Comparison of ENCODE assay signal across 1 cellular context in the genomic region with DNA sequence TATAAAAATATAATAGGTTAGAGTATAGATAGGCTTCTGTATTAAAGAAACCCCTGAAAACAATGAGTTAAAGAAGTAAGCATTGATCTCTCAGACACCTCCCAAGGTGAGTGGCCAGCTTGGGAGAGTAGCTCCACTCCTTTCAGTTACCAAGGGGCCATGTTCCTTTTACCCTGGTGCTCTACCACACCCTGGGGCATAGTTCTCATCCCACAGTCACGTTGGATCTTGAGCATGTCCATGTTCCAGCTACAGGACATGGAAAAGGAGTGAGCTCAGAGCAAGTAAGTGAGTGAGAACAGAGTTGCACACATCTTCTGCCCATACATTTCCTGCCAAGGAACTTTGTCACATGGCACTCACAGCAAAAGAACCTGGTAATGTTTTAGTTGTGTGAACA.
TF ChIP-seq lines count a peak whose summit lies in the region.

No MANE protein-coding gene starts in this region.

TF ChIP-seq in H1, 55 proteins besides CTCF, POLR2A, EP300 and RAD21:
- TF ChIP-seq BCL11A (IDR thresholded peaks at IDR 0.05; ENCODE audit: low read depth in 2 of 2, low read length in 2 of 2) (no peak), CHD1 (IDR thresholded peaks at IDR 0.05; ENCODE audit: low read depth, low read length) (no peak), TAF7 (optimal IDR thresholded peaks at IDR 0.05; ENCODE audit: borderline replicate concordance, low read depth, low read length) (no peak), POLR2AphosphoS5 (IDR thresholded peaks at IDR 0.05; ENCODE audit: low read depth, low read length) (no peak), PHF8 (conservative IDR thresholded peaks at IDR 0.05; ENCODE audit: low read depth, low read length) (no peak), CHD2 (IDR thresholded peaks at IDR 0.05; ENCODE audit: low read length) (no peak), NANOG (IDR thresholded peaks at IDR 0.05; ENCODE audit: insufficient read depth, low read depth, low read length, poor library complexity, severe bottlenecking) (no peak), EGR1 (IDR thresholded peaks at IDR 0.05; ENCODE audit: borderline replicate concordance, low read depth, low read length) (no peak), SAP30 (IDR thresholded peaks at IDR 0.05; ENCODE audit: insufficient read depth, insufficient replicate concordance, low read length) (no peak), SIRT6 (IDR thresholded peaks at IDR 0.05; ENCODE audit: low read length) (no peak), JUN (IDR thresholded peaks at IDR 0.05; ENCODE audit: low read depth, low read length) (no peak)
- TF ChIP-seq, protein P1, sequence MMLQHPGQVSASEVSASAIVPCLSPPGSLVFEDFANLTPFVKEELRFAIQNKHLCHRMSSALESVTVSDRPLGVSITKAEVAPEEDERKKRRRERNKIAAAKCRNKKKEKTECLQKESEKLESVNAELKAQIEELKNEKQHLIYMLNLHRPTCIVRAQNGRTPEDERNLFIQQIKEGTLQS (IDR thresholded peaks at IDR 0.05; ENCODE audit: insufficient read depth, low read depth, low read length), result no peak
